ENCODE assay signal across 8 cellular contexts in genomic region chr3:152328841-152329240, GRCh38.
DNase-seq lines count a peak whose midpoint lies in the region; ATAC-seq and TF ChIP-seq lines count a peak whose summit lies in the region.

No MANE protein-coding gene starts in this region.

- POLR2A ChIA-PET in SK-N-SH (lab: Yijun Ruan, JAX): no interaction called here

- CTCF ChIA-PET in SK-N-SH (lab: Yijun Ruan, JAX): no interaction called here

- H3K4me1 ChIP-seq in GM23248 (ENCODE audit: insufficient read depth): peaks cover 49% of the 10 kb centered on the region
- peaks cover 0 to 22% of the 10 kb centered on the region in 2 experiments; a peak in 2 of 4 replicates for H3K4me1 ChIP-seq in SK-N-SH (ENCODE audit: control insufficient read depth in 1 of 2, insufficient read depth in 2 of 2, low read depth in 1 of 2, low read length in 1 of 2)
- H3K4me1 ChIP-seq in gastrocnemius medialis: peaks cover 81 to 84% of the 10 kb centered on the region in 2 donors

- 2 to 4% methylated on average over 3 of the region's 3 CpGs for WGBS in GM23248 (ENCODE audit: low coverage in 1 of 2, low lambda C conversion rate in 2 of 2, missing lambda C conversion rate in 2 of 2), 2 experiments
- WGBS in SK-N-SH (ENCODE audit: low lambda C conversion rate): 20% methylated on average over 3 of the region's 3 CpGs

- H3K27me3 ChIP-seq in GM23248 (replicated peaks; ENCODE audit: insufficient read depth) (no peaks in the 10 kb centered on the region), SK-N-SH (ENCODE audit: insufficient read depth) (no peaks in the 10 kb centered on the region), gastrocnemius medialis (no peaks in the 10 kb centered on the region)

- H2AFZ ChIP-seq in GM23248 (no peak overlapping the region), SK-N-SH (ENCODE audit: low read depth) (no peak overlapping the region)

- H3F3A ChIP-seq in GM23248 (ENCODE audit: insufficient read depth) (peaks cover 43% of the 10 kb centered on the region), SK-N-SH (replicated peaks; ENCODE audit: insufficient read depth) (peaks cover 54% of the 10 kb centered on the region)

- in situ Hi-C loops in GM23248 (cut with MboI) (no loop called here), gastrocnemius medialis (cut with MboI; ENCODE audit: low sequenced_read_pairs in 4 of 4) (no loop called here)

- H3K9me2 ChIP-seq in GM23248 (ENCODE audit: insufficient read depth): no peaks in the 10 kb centered on the region
- no peaks in the 10 kb centered on the region for H3K9me2 ChIP-seq in SK-N-SH

- H3K27ac ChIP-seq in GM23248: peak overlapping the region; percentile 57
- H3K27ac ChIP-seq in SK-N-SH (ENCODE audit: low read depth in 2 of 2, low read length in 1 of 2): peak overlapping the region in 1 of 2 experiments; percentile 86; a peak in 2 of 4 replicates
- H3K27ac ChIP-seq in gastrocnemius medialis: peak overlapping the region; percentile 80 to 95 (median 86)

- peak overlapping the region; percentile 41 for H3K9ac ChIP-seq in GM23248
- peak overlapping the region; percentile 48; the same call in 1 of the 2 replicates for H3K9ac ChIP-seq in SK-N-SH

- peak in 1 of 2 experiments; percentile 71; a peak in 2 of 4 replicates for TF ChIP-seq EP300 in SK-N-SH (IDR thresholded peaks at IDR 0.05; ENCODE audit: borderline replicate concordance in 1 of 2, low read depth in 1 of 2, low read length in 1 of 2)

- intact Hi-C loops in gastrocnemius medialis (cut with DNase I; ENCODE audit: low total_unique reads): no loop called here

- no peak for TF ChIP-seq RAD21 in SK-N-SH (IDR thresholded peaks at IDR 0.05; ENCODE audit: low read length)

- ATAC-seq in gastrocnemius medialis (peak; percentile 43 to 59), GM21717 (IDR thresholded peaks at IDR 0.05; ENCODE audit: unreplicated experiment) (no peak), HG03571 (IDR thresholded peaks at IDR 0.05; ENCODE audit: unreplicated experiment) (no peak)

- H3K36me3 ChIP-seq in GM23248 (ENCODE audit: low read depth) (no peaks in the 10 kb centered on the region), SK-N-SH (replicated peaks in 1 of 2; ENCODE audit: control insufficient read depth in 1 of 2, insufficient read depth in 2 of 2, low read length in 1 of 2) (peaks cover 0 to 57% of the 10 kb centered on the region in 2 experiments), gastrocnemius medialis (no peaks in the 10 kb centered on the region)

- peak overlapping the region; percentile 82 for H3K4me2 ChIP-seq in GM23248 (ENCODE audit: unreplicated experiment)
- H3K4me2 ChIP-seq in SK-N-SH: peak overlapping the region; percentile 50

- TF ChIP-seq POLR2A in gastrocnemius medialis (IDR thresholded peaks at IDR 0.05): no peak

- H3K4me3 ChIP-seq in GM23248: peak overlapping the region; percentile 49; the same call in 1 of the 2 replicates
- 0 out of 4 replicates have a peak overlapping the region, but pooled peaks of 1 of the 2 experiments have one; percentile 18 for H3K4me3 ChIP-seq in SK-N-SH (ENCODE audit: low read depth in 2 of 2, low read length in 1 of 2)
- H3K4me3 ChIP-seq in fibroblast of pulmonary artery (replicated peaks; ENCODE audit: low read depth, low read length): peak overlapping the region; percentile 24
- H3K4me3 ChIP-seq in gastrocnemius medialis: peak overlapping the region in 2 of 4 donors; percentile 4 to 16

- peak; percentile 89 for DNase-seq in GM23248
- DNase-seq in SK-N-SH: no peak
- DNase-seq in fibroblast of pulmonary artery (ENCODE audit: low read depth): peak; percentile 93
- DNase-seq in gastrocnemius medialis: no peak
- DNase-seq in T-helper 1 cell: no peak
- DNase-seq in NCI-H2227 (lab: John Stamatoyannopoulos, UW; ENCODE audit: unreplicated experiment): no peak

- 0 out of 2 replicates have a peak, but pooled peaks cover 3% of the 10 kb centered on the region for H4K20me1 ChIP-seq in GM23248 (ENCODE audit: insufficient read depth)
- peaks cover 29% of the 10 kb centered on the region for H4K20me1 ChIP-seq in SK-N-SH (ENCODE audit: insufficient read depth)

- H3K79me2 ChIP-seq in GM23248 (ENCODE audit: insufficient read depth) (peaks cover 95% of the 10 kb centered on the region), SK-N-SH (ENCODE audit: insufficient read depth) (peaks cover 97% of the 10 kb centered on the region)

- TF ChIP-seq CTCF in SK-N-SH (IDR thresholded peaks at IDR 0.05): no peak
- TF ChIP-seq CTCF in fibroblast of pulmonary artery (IDR thresholded peaks at IDR 0.05; ENCODE audit: low read length, missing control alignments): no peak
- no peak for TF ChIP-seq CTCF in gastrocnemius medialis (IDR thresholded peaks at IDR 0.05 in 4 of 5, conservative IDR thresholded peaks at IDR 0.05 in 1 of 5)

- H3K9me3 ChIP-seq in GM23248 (ENCODE audit: low read depth) (no peaks in the 10 kb centered on the region), SK-N-SH (0 out of 2 replicates have a peak, but pooled peaks cover 7% of the 10 kb centered on the region), gastrocnemius medialis (no peaks in the 10 kb centered on the region)

TF ChIP-seq in SK-N-SH, 30 proteins besides CTCF, POLR2A, EP300 and RAD21:
- TF ChIP-seq RXRA (IDR thresholded peaks at IDR 0.05; ENCODE audit: borderline replicate concordance, low read depth): 0 out of 2 replicates have a peak, but pooled peaks have one; percentile 31
- TF ChIP-seq SIN3A (IDR thresholded peaks at IDR 0.05; ENCODE audit: borderline replicate concordance, low read depth, low read length): no peak
- TF ChIP-seq FOSL2 (IDR thresholded peaks at IDR 0.05; ENCODE audit: borderline replicate concordance, low read depth): peak; percentile 89
- no peak for TF ChIP-seq ZBTB33 (IDR thresholded peaks at IDR 0.05; ENCODE audit: borderline replicate concordance, low read depth)
- peak; percentile 32; the same call in 1 of the 2 replicates for TF ChIP-seq ELF1 (IDR thresholded peaks at IDR 0.05)
- TF ChIP-seq POLR2AphosphoS5 (IDR thresholded peaks at IDR 0.05; ENCODE audit: low read depth, low read length): peak; percentile 44; the same call in 1 of the 2 replicates
- peak; percentile 75 for TF ChIP-seq TCF12 (IDR thresholded peaks at IDR 0.05)
- peak; percentile 89 for TF ChIP-seq JUND (IDR thresholded peaks at IDR 0.05)
- TF ChIP-seq TEAD4 (IDR thresholded peaks at IDR 0.05; ENCODE audit: borderline replicate concordance, insufficient read depth): peak; percentile 62; the same call in 1 of the 2 replicates
- peak; percentile 65 for TF ChIP-seq PBX3 (IDR thresholded peaks at IDR 0.05)
- TF ChIP-seq MAX (IDR thresholded peaks at IDR 0.05; ENCODE audit: low read depth): peak; percentile 25; the same call in 1 of the 2 replicates
TF ChIP-seq in SK-N-SH: peak in this region for 9.

Comparison
In these comparisons a context has a peak if more than half of its experiments do, and no peak if none do; other contexts are left out.
1. DNase-seq: peak in GM23248 (single experiment) and fibroblast of pulmonary artery (single experiment); none in SK-N-SH (single experiment), gastrocnemius medialis (0 of 2), T-helper 1 cell (0 of 5) and NCI-H2227 (single experiment).
2. ATAC-seq: peak in gastrocnemius medialis (2 of 2); none in GM21717 (single experiment) and HG03571 (single experiment).